ENCODE assay signal across 1 cellular context in genomic region chr14:105281354-105282097, GRCh38.
TF ChIP-seq lines count a peak whose summit lies in the region.

No MANE protein-coding gene starts in this region.

TF ChIP-seq in Ishikawa, 13 proteins besides CTCF, POLR2A, EP300 and RAD21 (continued from another document):
- no peak for TF ChIP-seq REST (IDR thresholded peaks at IDR 0.05; ENCODE audit: low read depth)
